In the genomic region with DNA sequence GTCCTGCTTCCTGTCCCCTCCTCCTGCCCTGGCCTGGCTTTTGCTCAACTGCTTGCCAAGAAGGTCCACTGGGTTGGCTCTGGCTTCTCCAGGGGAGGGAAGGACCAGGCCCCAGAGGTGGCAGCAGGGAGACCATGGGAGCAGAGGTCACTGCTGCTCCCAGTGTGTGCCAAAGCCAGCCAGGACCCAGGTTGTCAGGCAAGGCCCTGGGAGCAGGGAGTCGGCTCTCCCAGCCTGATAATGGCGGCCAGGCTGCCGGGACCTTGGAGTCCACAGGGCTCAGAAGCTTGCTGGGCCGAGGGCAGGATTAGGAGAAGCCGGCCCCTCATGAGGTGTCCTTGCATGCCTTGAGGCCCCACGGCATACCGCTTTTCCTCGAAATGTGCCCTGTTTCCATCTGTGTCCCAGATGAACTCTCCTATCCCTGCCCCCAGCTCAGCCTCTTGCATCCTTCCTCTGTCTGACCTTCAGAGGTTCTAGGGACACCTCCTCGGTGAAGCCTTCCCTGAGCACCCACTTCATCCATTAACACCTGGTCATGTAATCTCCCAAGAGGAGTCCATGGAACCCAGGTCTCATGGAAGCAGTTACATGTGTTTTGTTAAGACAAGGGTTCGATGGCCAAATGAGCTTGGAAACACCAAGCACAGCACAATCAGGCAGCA, we compare ENCODE assay signal across 1 cellular context.
TF ChIP-seq lines count a peak whose summit lies in the region.

No MANE protein-coding gene starts in this region.

TF ChIP-seq in H1, 55 proteins besides CTCF, POLR2A, EP300 and RAD21:
- TF ChIP-seq TBP (IDR thresholded peaks at IDR 0.05; ENCODE audit: low read depth, low read length) (no peak), EZH2 (IDR thresholded peaks at IDR 0.05; ENCODE audit: low read depth, low read length, severe bottlenecking) (no peak), RFX5 (IDR thresholded peaks at IDR 0.05; ENCODE audit: borderline replicate concordance, low read depth, low read length) (no peak), NANOG (IDR thresholded peaks at IDR 0.05; ENCODE audit: insufficient read depth, low read depth, low read length, poor library complexity, severe bottlenecking) (no peak), BACH1 (IDR thresholded peaks at IDR 0.05; ENCODE audit: low read length) (no peak), CEBPB (IDR thresholded peaks at IDR 0.05; ENCODE audit: low read depth, low read length) (no peak), HDAC6 (IDR thresholded peaks at IDR 0.05; ENCODE audit: low read depth, low read length) (no peak), CBX8 (IDR thresholded peaks at IDR 0.05; ENCODE audit: borderline replicate concordance, low read depth, low read length) (no peak), KDM5A (IDR thresholded peaks at IDR 0.05; ENCODE audit: low read length) (no peak), SIX5 (IDR thresholded peaks at IDR 0.05; ENCODE audit: low read depth, low read length) (no peak), SIRT6 (IDR thresholded peaks at IDR 0.05; ENCODE audit: low read length) (no peak), ZNF274 (IDR thresholded peaks at IDR 0.05; ENCODE audit: borderline replicate concordance, extremely low read depth, low read length) (no peak), CREB1 (IDR thresholded peaks at IDR 0.05) (no peak), SAP30 (IDR thresholded peaks at IDR 0.05; ENCODE audit: insufficient read depth, insufficient replicate concordance, low read length) (no peak), JUN (IDR thresholded peaks at IDR 0.05; ENCODE audit: low read depth, low read length) (no peak), BRCA1 (IDR thresholded peaks at IDR 0.05; ENCODE audit: low read depth, low read length) (no peak), GTF2F1 (IDR thresholded peaks at IDR 0.05; ENCODE audit: borderline replicate concordance, low read depth, low read length) (no peak), RBBP5 (IDR thresholded peaks at IDR 0.05; ENCODE audit: borderline replicate concordance, low read depth, low read length) (no peak), NRF1 (IDR thresholded peaks at IDR 0.05; ENCODE audit: low read depth, low read length) (no peak)
